16 cellular contexts compared by ENCODE assay signal in genomic region chr3:172356427-172356826, GRCh38.
A peak's percentile ranks its signal among the peaks of the same experiment; 100 is the strongest.
DNase-seq lines count a peak whose midpoint lies in the region; TF ChIP-seq lines count a peak whose summit lies in the region.
"Had no signal": no experiment of that assay in that cellular context is flagged by ENCODE, and none has a peak within 500 bp of the region (broad histone marks: within the 10 kb centered on the region; RNA-seq: fewer than 3 reads in every experiment).

No MANE protein-coding gene starts in this region.

- in situ Hi-C loops in mammary epithelial cell (cut with MboI; ENCODE audit: low sequenced_read_pairs in 2 of 2), result no loop called here

- H4K20me1 ChIP-seq in mammary epithelial cell (ENCODE audit: insufficient read depth, low read length) (peaks cover 4% of the 10 kb centered on the region), PC-9 (ENCODE audit: insufficient read depth) (peaks cover 19% of the 10 kb centered on the region)
- H4K20me1 ChIP-seq: BLaER1 had no signal

- CTCF ChIA-PET in MCF 10A (lab: Yijun Ruan, JAX) (interaction anchor here (0.6 to 1.9 kb wide), 8 partner anchors 8 to 1622 kb away, joined by 3 to 11 read pairs (median 5); no protein-coding TSS in a partner anchor), mammary epithelial cell (lab: Charles Lee; ENCODE audit: low non-redundant PET) (no interaction called here), PC-9 (lab: Charles Lee) (interaction anchor here (0.5 kb wide), 2 partner anchors 138 to 266 kb away, joined by 4 to 5 read pairs; no protein-coding TSS in a partner anchor)

- H3K9me2 ChIP-seq in PC-9 (ENCODE audit: insufficient read depth), result no peaks in the 10 kb centered on the region

- BruUV-seq in MCF 10A (replicated peaks; lab: Mats Ljungman, UMichigan) (no TSS peak), mammary epithelial cell (replicated peaks; lab: Mats Ljungman, UMichigan) (no TSS peak), PC-9 (replicated peaks; lab: Mats Ljungman, UMichigan) (no TSS peak)

- peaks cover 62% of the 10 kb centered on the region for H3F3A ChIP-seq in PC-9 (ENCODE audit: insufficient read depth, low read depth)

- POLR2A ChIA-PET in MCF 10A (lab: Yijun Ruan, JAX), result interaction anchor here (0.7 to 1.1 kb wide), 2 partner anchors 15 to 41 kb away, joined by 3 read pairs; no protein-coding TSS in a partner anchor
- POLR2A ChIA-PET in PC-9 (lab: Charles Lee; ENCODE audit: unreplicated experiment), result interaction anchor here (0.5 to 0.7 kb wide), 5 partner anchors 194 to 359 kb away, joined by 3 to 8 read pairs (median 4); no protein-coding TSS in a partner anchor

- H3K27ac Mint-ChIP-seq in MCF 10A (ENCODE audit: low read depth, unreplicated experiment), result peak overlapping the region; percentile 52
- peak overlapping the region in 2 of 3 experiments; percentile 49 to 75 for H3K27ac Mint-ChIP-seq in nephron
- H3K27ac Mint-ChIP-seq: CD4-positive, alpha-beta memory T cell; IgD-negative memory B cell had no signal

- no peak overlapping the region for H2AFZ ChIP-seq in mammary epithelial cell (ENCODE audit: low read depth, low read length)
- H2AFZ ChIP-seq in PC-9, result no peak overlapping the region

- H3K79me2 ChIP-seq in mammary epithelial cell (ENCODE audit: insufficient read depth, low read length) (no peaks in the 10 kb centered on the region), PC-9 (ENCODE audit: low read depth) (peaks cover 23% of the 10 kb centered on the region)

- H3K9me3 Mint-ChIP-seq in MCF 10A (ENCODE audit: unreplicated experiment), result no peaks in the 10 kb centered on the region
- no peaks in the 10 kb centered on the region for H3K9me3 Mint-ChIP-seq in nephron
- H3K9me3 Mint-ChIP-seq: H9 had no signal

- intact Hi-C loops in MCF 10A (cut with micrococcal nuclease) (loop anchor here (5.0 kb wide), 2 partner anchors 121 to 311 kb away; no protein-coding TSS in a partner anchor), mammary epithelial cell (cut with micrococcal nuclease) (loop anchor here (5.0 kb wide), 2 partner anchors 121 to 311 kb away; no protein-coding TSS in a partner anchor), PC-9 (cut with micrococcal nuclease; ENCODE audit: unreplicated experiment) (loop anchor here (5.0 kb wide), 3 partner anchors 241 to 396 kb away; partner anchors contain the start of gene ECT2)

- no peak overlapping the region for H3K4me2 ChIP-seq in mammary epithelial cell (ENCODE audit: insufficient read depth, low read depth, low read length)
- H3K4me2 ChIP-seq in PC-9, result no peak overlapping the region
- H3K4me2 ChIP-seq: BLaER1 had no signal

- H3K36me3 ChIP-seq in mammary epithelial cell (ENCODE audit: insufficient read depth, low read length), result peaks cover 22% of the 10 kb centered on the region
- peaks cover 77% of the 10 kb centered on the region for H3K36me3 ChIP-seq in PC-9 (ENCODE audit: low read depth)

- H3K9me3 ChIP-seq in mammary epithelial cell (replicated peaks; ENCODE audit: insufficient read depth, low read length) (no peaks in the 10 kb centered on the region), PC-9 (ENCODE audit: insufficient read depth, low read depth) (no peaks in the 10 kb centered on the region)
- H3K9me3 ChIP-seq: BLaER1 had no signal

- 89% methylated on average over 5 of the region's 5 CpGs for WGBS in mammary epithelial cell (ENCODE audit: low coverage, missing lambda C conversion rate)

- H3K4me3 Mint-ChIP-seq in MCF 10A (ENCODE audit: unreplicated experiment) (no peak overlapping the region), nephron (no peak overlapping the region)
- H3K4me3 Mint-ChIP-seq: CD4-positive, alpha-beta memory T cell; H9; IgD-negative memory B cell had no signal

- dilution Hi-C loops in mammary epithelial cell (cut with HindIII; ENCODE audit: low sequenced_read_pairs), result no loop called here

- TF ChIP-seq CTCF in MCF 10A (IDR thresholded peaks at IDR 0.05; ENCODE audit: unreplicated experiment) (no peak), mammary epithelial cell (conservative IDR thresholded peaks at IDR 0.05 in 1 of 2, IDR thresholded peaks at IDR 0.05 in 1 of 2; ENCODE audit: extremely low read depth in 1 of 2, insufficient read depth in 1 of 2, low read depth in 1 of 2, low read length in 2 of 2) (no peak), PC-9 (conservative IDR thresholded peaks at IDR 0.05) (no peak), nephron (IDR thresholded peaks at IDR 0.05; ENCODE audit: unreplicated experiment in 3 of 3) (no peak)

- DNase-seq in MCF 10A (ENCODE audit: unreplicated experiment), result no peak
- DNase-seq in mammary epithelial cell, result no peak
- peak in 1 of 2 experiments; percentile 17 for DNase-seq in PC-9
- no peak for DNase-seq in cerebellum (ENCODE audit: low spot score)
- no peak for DNase-seq in inferior parietal cortex (ENCODE audit: extremely low spot score)
- no peak for DNase-seq in cerebellar nuclear complex (lab: John Stamatoyannopoulos, UW)
- DNase-seq: CD4-positive, alpha-beta memory T cell; GF-D8; H9; Kasumi-1; MM.1S; NCI-H1092; SHP77 treated with DMSO at 0.1 percent for 48 hours had no signal

- H3K9ac ChIP-seq in mammary epithelial cell (ENCODE audit: insufficient read depth, low read length), result no peak overlapping the region
- H3K9ac ChIP-seq: BLaER1 had no signal

- H3K27me3 Mint-ChIP-seq in MCF 10A (ENCODE audit: insufficient read depth, unreplicated experiment) (no peaks in the 10 kb centered on the region), nephron (ENCODE audit: low read depth) (no peaks in the 10 kb centered on the region)
- H3K27me3 Mint-ChIP-seq: CD4-positive, alpha-beta memory T cell; IgD-negative memory B cell had no signal

- no peak overlapping the region for H3K4me3 ChIP-seq in mammary epithelial cell (replicated peaks in 1 of 3; ENCODE audit: insufficient read depth in 1 of 3, low read depth in 2 of 3, low read length in 3 of 3)
- H3K4me3 ChIP-seq in PC-9, result no peak overlapping the region
- H3K4me3 ChIP-seq: BLaER1 had no signal

- H3K36me3 Mint-ChIP-seq in MCF 10A (ENCODE audit: insufficient read depth, unreplicated experiment) (peaks cover 57% of the 10 kb centered on the region), nephron (ENCODE audit: low read depth) (peaks cover 72% of the 10 kb centered on the region)

- H3K4me1 Mint-ChIP-seq in MCF 10A (ENCODE audit: insufficient read depth, unreplicated experiment), result peaks cover 16% of the 10 kb centered on the region
- peaks cover 8% of the 10 kb centered on the region for H3K4me1 Mint-ChIP-seq in nephron
- H3K4me1 Mint-ChIP-seq: CD4-positive, alpha-beta memory T cell; H9; IgD-negative memory B cell had no signal

- H3K4me1 ChIP-seq in mammary epithelial cell (ENCODE audit: insufficient read depth, low read length), result peaks cover 7% of the 10 kb centered on the region
- peaks cover 20% of the 10 kb centered on the region for H3K4me1 ChIP-seq in PC-9 (replicated peaks; ENCODE audit: insufficient read depth)
- H3K4me1 ChIP-seq: BLaER1 had no signal

- H3K27me3 ChIP-seq in mammary epithelial cell (ENCODE audit: insufficient read depth, low read length) (no peaks in the 10 kb centered on the region), PC-9 (ENCODE audit: insufficient read depth, low read depth) (no peaks in the 10 kb centered on the region)
- H3K27me3 ChIP-seq: BLaER1 had no signal

- H3K27ac ChIP-seq in mammary epithelial cell (ENCODE audit: insufficient read depth, low read depth, low read length) (no peak overlapping the region), PC-9 (peak overlapping the region; percentile 36; the same call in 1 of the 2 replicates)
- H3K27ac ChIP-seq: BLaER1 had no signal
